Comparison of ENCODE assay signal across 1 cellular context in the genomic region with DNA sequence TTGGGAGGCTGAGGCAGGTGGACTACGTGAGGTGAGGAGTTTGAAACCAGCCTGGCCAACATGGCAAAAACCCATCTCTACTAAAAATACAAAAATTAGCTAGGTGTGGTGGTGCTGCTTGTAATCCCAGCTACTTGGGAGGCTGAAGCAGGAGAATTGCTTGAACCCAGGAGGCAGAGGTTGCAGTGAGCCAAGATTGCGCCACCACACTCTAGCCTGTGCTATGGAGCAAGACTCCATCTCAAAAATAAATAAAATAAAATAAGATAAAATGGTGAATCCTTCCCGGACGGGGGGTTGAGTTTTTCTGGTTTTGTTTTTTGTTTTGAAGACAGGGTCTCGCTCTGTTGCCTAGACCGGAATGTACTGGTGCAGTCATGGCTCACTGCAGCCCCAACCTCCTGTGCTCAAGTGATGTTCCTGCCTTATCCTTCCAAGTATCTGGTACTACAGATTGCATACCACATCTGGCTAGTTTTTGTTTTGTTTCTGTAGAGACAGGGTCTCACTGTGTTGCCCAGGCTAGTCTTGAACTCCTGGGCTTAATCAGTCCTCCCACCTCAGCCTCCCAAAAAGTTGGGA.
TF ChIP-seq lines count a peak whose summit lies in the region.

No MANE protein-coding gene starts in this region.

TF ChIP-seq in GM12891, 5 proteins besides CTCF, POLR2A, EP300 and RAD21:
- TF ChIP-seq PAX5 (IDR thresholded peaks at IDR 0.05; ENCODE audit: insufficient read depth, low read length, severe bottlenecking): peak; percentile 64
